In the genomic region with DNA sequence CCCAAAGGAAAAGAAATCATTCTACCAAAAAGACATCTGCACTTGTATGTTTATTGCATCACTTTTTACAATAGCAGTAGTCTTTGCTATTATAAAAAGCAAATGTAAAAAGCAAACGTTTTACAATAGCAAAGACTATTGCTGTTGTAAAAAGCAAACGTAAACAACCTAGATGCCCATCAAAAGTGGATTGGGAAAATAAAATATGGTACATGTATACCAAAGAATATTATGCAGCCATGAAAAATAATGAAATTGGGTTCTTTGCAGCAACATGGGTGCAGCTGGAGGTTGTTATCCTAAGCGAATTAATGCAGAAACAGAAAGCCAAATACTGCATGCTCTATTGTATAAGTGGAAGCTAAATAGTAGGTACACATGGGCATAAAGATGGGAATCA, we compare ENCODE assay signal across 28 cellular contexts.
"Had no signal": no experiment of that assay in that cellular context is flagged by ENCODE, and none has a peak within 500 bp of the region (broad histone marks: within the 10 kb centered on the region; RNA-seq: fewer than 3 reads in every experiment).

No MANE protein-coding gene starts in this region.

- H3K4me1 ChIP-seq: colonic mucosa had no signal

- ATAC-seq: effector memory CD8-positive, alpha-beta T cell; esophagus mucosa; foreskin keratinocyte; gastrocnemius medialis; gastroesophageal sphincter; heart left ventricle; heart right ventricle had no signal

- H3K9me3 ChIP-seq: colonic mucosa, esophagus muscularis mucosa, esophagus squamous epithelium, gastrocnemius medialis, gastroesophageal sphincter, heart right ventricle had no signal

- DNase-seq: colonic mucosa; cortex of kidney; dermis blood vessel endothelial cell; dorsolateral prefrontal cortex; effector CD4-positive, alpha-beta T cell; effector CD8-positive, alpha-beta T cell; effector memory CD4-positive, alpha-beta T cell; effector memory CD8-positive, alpha-beta T cell; endodermal cell; erythroblast; esophagus squamous epithelium; foreskin fibroblast; foreskin keratinocyte; foreskin melanocyte; gastrocnemius medialis; glutamatergic neuron; head of caudate nucleus; heart left ventricle; heart right ventricle had no signal

- FAIRE-seq: colon, endometrium, endothelial cell of umbilical vein, frontal cortex had no signal

- H3K36me3 ChIP-seq: colonic mucosa, esophagus muscularis mucosa, esophagus squamous epithelium, gastrocnemius medialis, gastroesophageal sphincter, heart left ventricle, heart right ventricle had no signal

- H3K27ac ChIP-seq: colonic mucosa, coronary artery, dorsolateral prefrontal cortex, epithelial cell of prostate, esophagus muscularis mucosa, esophagus squamous epithelium, foreskin keratinocyte, gastrocnemius medialis, gastroesophageal sphincter had no signal

- H3K27me3 ChIP-seq: colonic mucosa, dorsolateral prefrontal cortex, esophagus muscularis mucosa, esophagus squamous epithelium, foreskin keratinocyte, gastrocnemius medialis, gastroesophageal sphincter, heart left ventricle, heart right ventricle had no signal

- H3K4me3 ChIP-seq: colonic mucosa, coronary artery, dorsolateral prefrontal cortex, esophagus muscularis mucosa, esophagus squamous epithelium, gastrocnemius medialis, gastroesophageal sphincter, heart left ventricle, heart right ventricle had no signal
